21 cellular contexts compared by ENCODE assay signal in the genomic region with DNA sequence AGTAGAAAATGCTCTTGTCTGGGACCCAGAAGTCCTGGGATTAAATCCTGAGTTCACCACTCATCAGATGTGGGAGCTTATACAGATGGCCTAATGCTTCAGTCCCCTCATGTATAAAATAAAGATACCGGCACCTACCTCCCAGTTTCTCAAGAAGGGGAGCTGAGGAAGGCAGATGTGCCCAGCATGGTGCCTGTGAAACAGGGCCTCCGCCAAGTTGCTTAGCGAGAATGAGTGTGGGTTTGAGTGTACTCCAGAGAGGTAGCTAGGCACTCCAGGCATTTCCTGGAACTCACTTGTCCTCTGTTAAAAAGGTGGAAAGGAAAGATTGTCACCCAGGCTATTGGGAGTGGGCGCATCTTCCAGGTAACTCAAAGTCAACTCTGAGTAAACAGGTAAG. TPM values are rescaled to one million over a fixed set of nuclear protein-coding genes. Genes with fewer than 3 reads are reported as not detected.
DNase-seq lines count a peak whose midpoint lies in the region; ATAC-seq, FAIRE-seq and TF ChIP-seq lines count a peak whose summit lies in the region.
"Had no signal": no experiment of that assay in that cellular context is flagged by ENCODE, and none has a peak within 500 bp of the region (broad histone marks: within the 10 kb centered on the region; RNA-seq: fewer than 3 reads in every experiment).

No MANE protein-coding gene starts in this region.

- TF ChIP-seq CTCF in activated CD8-positive, alpha-beta T cell treated with anti-CD3 and anti-CD28 coated beads for 36 hours (IDR thresholded peaks at IDR 0.05): no peak
- TF ChIP-seq CTCF in H1 (IDR thresholded peaks at IDR 0.05; ENCODE audit: control extremely low read depth in 1 of 3, insufficient read depth in 1 of 3, low read depth in 1 of 3, low read length in 3 of 3): no peak
- no peak for TF ChIP-seq CTCF in tibial nerve (IDR thresholded peaks at IDR 0.05)
- no peak for TF ChIP-seq CTCF in mucosa of descending colon (IDR thresholded peaks at IDR 0.05)

- POLR2A ChIA-PET in activated CD8-positive, alpha-beta T cell treated with anti-CD3 and anti-CD28 coated beads, Interleukin-2, amount 10 ng/mL, durations not matched to agents 7 days and 5 days (lab: Charles Lee): interaction anchor here (1.9 kb wide), 1 partner anchor 25 kb away, joined by 4 read pairs; no protein-coding TSS in a partner anchor
- POLR2A ChIA-PET in activated CD8-positive, alpha-beta T cell treated with anti-CD3 and anti-CD28 coated beads for 36 hours (lab: Charles Lee): interaction anchor here (1.3 to 1.4 kb wide), 2 partner anchors 9 to 37 kb away, joined by 3 to 4 read pairs; no protein-coding TSS in a partner anchor
- POLR2A ChIA-PET in H1 (lab: Charles Lee; ENCODE audit: partially characterized antibody): interaction anchor here (0.8 to 3.8 kb wide), 6 partner anchors 9 to 954 kb away, joined by 3 to 37 read pairs (median 6); a partner anchor contains a TSS

- H3K79me1 ChIP-seq in H1 (ENCODE audit: low read depth, low read length): no peaks in the 10 kb centered on the region

- no peak overlapping the region for H4K5ac ChIP-seq in H1 (ENCODE audit: insufficient read length, low read depth, low read length)

- peak overlapping the region; percentile 49 for H3K27ac Mint-ChIP-seq in activated CD8-positive, alpha-beta T cell treated with anti-CD3 and anti-CD28 coated beads, Interleukin-2, amount 10 ng/mL, durations not matched to agents 7 days and 5 days
- H3K27ac Mint-ChIP-seq in activated CD8-positive, alpha-beta T cell treated with anti-CD3 and anti-CD28 coated beads for 36 hours: no peak overlapping the region
- H3K27ac Mint-ChIP-seq in stimulated activated memory B cell treated with anti-CD40 and anti-IgM and Interleukin-4, amounts not matched to agents 10 μg/mL and 1 μg/mL and 100 μg/mL, for 72 hours: peak overlapping the region; percentile 100
- H3K27ac Mint-ChIP-seq: activated CD4-positive, alpha-beta T cell treated with anti-CD3 and anti-CD28 coated beads for 36 hours; activated T-cell treated with anti-CD3 and anti-CD28 coated beads, Interleukin-2, amount 50 U/mL, for 24 hours; GM23338; mesothelial cell of epicardium had no signal

- whole genome bisulfite sequencing in H1 (ENCODE audit: extremely low coverage in 1 of 2, insufficient coverage in 1 of 2, insufficient read length in 1 of 2, insufficient replicate concordance in 2 of 2, low coverage in 1 of 2, low lambda C conversion rate in 2 of 2, missing lambda C conversion rate in 1 of 2), 2 experiments: 81% methylated on average over 4 of the region's 4 CpGs; no CpG with 5 or more reads in 1 of the 2 experiments
- WGBS in tibial nerve, 2 donors: 68 to 87% methylated on average over 4 of the region's 4 CpGs

- peaks cover 55% of the 10 kb centered on the region for H3K4me1 Mint-ChIP-seq in activated CD8-positive, alpha-beta T cell treated with anti-CD3 and anti-CD28 coated beads, Interleukin-2, amount 10 ng/mL, durations not matched to agents 7 days and 5 days (ENCODE audit: low read depth)
- peaks cover 25% of the 10 kb centered on the region for H3K4me1 Mint-ChIP-seq in activated CD8-positive, alpha-beta T cell treated with anti-CD3 and anti-CD28 coated beads for 36 hours (ENCODE audit: low read depth)
- peaks cover 75% of the 10 kb centered on the region for H3K4me1 Mint-ChIP-seq in stimulated activated memory B cell treated with anti-CD40 and anti-IgM and Interleukin-4, amounts not matched to agents 10 μg/mL and 1 μg/mL and 100 μg/mL, for 72 hours

- H3K23ac ChIP-seq in H1 (ENCODE audit: insufficient read length): no peak overlapping the region

- no peaks in the 10 kb centered on the region for H4K20me1 ChIP-seq in H1 (replicated peaks in 1 of 2; ENCODE audit: control insufficient read depth in 1 of 2, insufficient read depth in 2 of 2, low read length in 2 of 2)
- H4K20me1 ChIP-seq: BLaER1 had no signal

- H3K4ac ChIP-seq in H1 (replicated peaks; ENCODE audit: insufficient read length, low read depth, low read length): no peak overlapping the region

- H3K14ac ChIP-seq in H1 (ENCODE audit: insufficient read length): no peak overlapping the region

- H2BK20ac ChIP-seq in H1 (ENCODE audit: low read length): 0 out of 2 replicates have a peak overlapping the region, but pooled peaks have one; percentile 34

- H3K23me2 ChIP-seq in H1 (ENCODE audit: low read depth, low read length): no peaks in the 10 kb centered on the region

- H3K4me3 ChIP-seq in H1 (ENCODE audit: extremely low read depth in 1 of 4, insufficient read depth in 2 of 4, low read depth in 3 of 4, low read length in 4 of 4) (no peak overlapping the region), tibial nerve (no peak overlapping the region), mucosa of descending colon (no peak overlapping the region)
- H3K4me3 ChIP-seq: BLaER1, GM23338, MG63, smooth muscle cell, upper lobe of right lung had no signal

- TF ChIP-seq EP300 in H1 (IDR thresholded peaks at IDR 0.05; ENCODE audit: borderline replicate concordance in 1 of 2, low read depth in 2 of 2, low read length in 2 of 2): no peak
- no peak for TF ChIP-seq EP300 in tibial nerve (IDR thresholded peaks at IDR 0.05)

- no peak overlapping the region for H4K8ac ChIP-seq in H1 (ENCODE audit: extremely low read depth, insufficient read depth, low read length)

- H2AK5ac ChIP-seq in H1 (ENCODE audit: low read depth, low read length): no peak overlapping the region

- no peak overlapping the region for H4K91ac ChIP-seq in H1 (replicated peaks; ENCODE audit: insufficient read length, low read length)

- H3K4me2 ChIP-seq in H1 (ENCODE audit: insufficient read depth in 1 of 2, low read depth in 2 of 2, low read length in 2 of 2): no peak overlapping the region
- H3K4me2 ChIP-seq: BLaER1, GM23338, smooth muscle cell had no signal

- H3K18ac ChIP-seq in H1 (ENCODE audit: extremely low read depth, low read length): no peak overlapping the region

- TF ChIP-seq RAD21 in H1 (IDR thresholded peaks at IDR 0.05 in 1 of 2, conservative IDR thresholded peaks at IDR 0.05 in 1 of 2; ENCODE audit: low read depth in 2 of 2, low read length in 2 of 2): no peak

- CTCF ChIA-PET in activated CD8-positive, alpha-beta T cell treated with anti-CD3 and anti-CD28 coated beads, Interleukin-2, amount 10 ng/mL, durations not matched to agents 7 days and 5 days (lab: Charles Lee): interaction anchor here (1.5 kb wide), 1 partner anchor 42 kb away, joined by 4 read pairs; no protein-coding TSS in a partner anchor
- CTCF ChIA-PET in activated CD8-positive, alpha-beta T cell treated with anti-CD3 and anti-CD28 coated beads for 36 hours (lab: Charles Lee): interaction anchor here (0.6 to 1.4 kb wide), 3 partner anchors 11 to 34 kb away, joined by 3 to 6 read pairs (median 3); no protein-coding TSS in a partner anchor
- CTCF ChIA-PET in H1 (lab: Charles Lee; ENCODE audit: partially characterized antibody): interaction anchor here (0.9 to 4.7 kb wide), 12 partner anchors 8 to 184 kb away, joined by 3 to 28 read pairs (median 6); no protein-coding TSS in a partner anchor

- no peak overlapping the region for H3K56ac ChIP-seq in H1 (replicated peaks; ENCODE audit: insufficient read length, low read depth, low read length)

- no peak overlapping the region for H2BK120ac ChIP-seq in H1 (replicated peaks; ENCODE audit: low read depth, low read length)

- peaks cover 3% of the 10 kb centered on the region for H3K27me3 Mint-ChIP-seq in activated CD8-positive, alpha-beta T cell treated with anti-CD3 and anti-CD28 coated beads, Interleukin-2, amount 10 ng/mL, durations not matched to agents 7 days and 5 days (ENCODE audit: low read depth)
- peaks cover 10% of the 10 kb centered on the region for H3K27me3 Mint-ChIP-seq in activated CD8-positive, alpha-beta T cell treated with anti-CD3 and anti-CD28 coated beads for 36 hours
- H3K27me3 Mint-ChIP-seq in stimulated activated memory B cell treated with anti-CD40 and anti-IgM and Interleukin-4, amounts not matched to agents 10 μg/mL and 1 μg/mL and 100 μg/mL, for 72 hours: no peaks in the 10 kb centered on the region

- H3K4me1 ChIP-seq in H1 (replicated peaks in 1 of 4; ENCODE audit: control insufficient read depth in 3 of 4, insufficient read depth in 4 of 4, low read length in 3 of 4) (peaks cover 10 to 29% (median 21%) of the 10 kb centered on the region in 4 experiments), tibial nerve (peaks cover 0 to 35% (median 19%) of the 10 kb centered on the region in 4 donors), mucosa of descending colon (ENCODE audit: low read depth) (no peaks in the 10 kb centered on the region)

- H3K9ac ChIP-seq in H1 (replicated peaks in 1 of 4; ENCODE audit: extremely low read depth in 1 of 4, low read depth in 3 of 4, low read length in 3 of 4): no peak overlapping the region
- H3K9ac ChIP-seq: BLaER1 had no signal

- H3K4me3 Mint-ChIP-seq in activated CD8-positive, alpha-beta T cell treated with anti-CD3 and anti-CD28 coated beads, Interleukin-2, amount 10 ng/mL, durations not matched to agents 7 days and 5 days: no peak overlapping the region
- no peak overlapping the region for H3K4me3 Mint-ChIP-seq in activated CD8-positive, alpha-beta T cell treated with anti-CD3 and anti-CD28 coated beads for 36 hours
- no peak overlapping the region for H3K4me3 Mint-ChIP-seq in stimulated activated memory B cell treated with anti-CD40 and anti-IgM and Interleukin-4, amounts not matched to agents 10 μg/mL and 1 μg/mL and 100 μg/mL, for 72 hours
- H3K4me3 Mint-ChIP-seq: activated CD4-positive, alpha-beta T cell treated with anti-CD3 and anti-CD28 coated beads for 36 hours; activated T-cell treated with anti-CD3 and anti-CD28 coated beads, Interleukin-2, amount 50 U/mL, for 24 hours; GM23338; mesothelial cell of epicardium; naive thymus-derived CD8-positive, alpha-beta T cell had no signal

- H3K27me3 ChIP-seq in H1 (replicated peaks in 1 of 4; ENCODE audit: control insufficient read depth in 3 of 4, extremely low read depth in 1 of 4, insufficient read depth in 3 of 4, low read length in 3 of 4) (no peaks in the 10 kb centered on the region; a peak in 1 of 7 replicates), tibial nerve (no peaks in the 10 kb centered on the region)
- H3K27me3 ChIP-seq: BLaER1, MG63, upper lobe of right lung had no signal

- H3K27ac ChIP-seq in H1 (ENCODE audit: low read depth, low read length) (no peak overlapping the region), tibial nerve (no peak overlapping the region)
- H3K27ac ChIP-seq: BLaER1, upper lobe of right lung had no signal

- H2AFZ ChIP-seq in H1 (ENCODE audit: low read length): no peak overlapping the region

- peak overlapping the region; percentile 72; the same call in 1 of the 2 replicates for H2BK12ac ChIP-seq in H1 (ENCODE audit: low read depth, low read length)

- no peak for ATAC-seq in activated CD8-positive, alpha-beta T cell treated with anti-CD3 and anti-CD28 coated beads, Interleukin-2, amount 10 ng/mL, durations not matched to agents 7 days and 5 days
- ATAC-seq in activated CD8-positive, alpha-beta T cell treated with anti-CD3 and anti-CD28 coated beads for 36 hours: no peak
- no peak for ATAC-seq in stimulated activated memory B cell treated with anti-CD40 and anti-IgM and Interleukin-4, amounts not matched to agents 10 μg/mL and 1 μg/mL and 100 μg/mL, for 72 hours
- ATAC-seq in mucosa of descending colon: no peak
- ATAC-seq: activated CD4-positive, alpha-beta T cell treated with anti-CD3 and anti-CD28 coated beads for 36 hours; naive thymus-derived CD8-positive, alpha-beta T cell; Right ventricle myocardium inferior; upper lobe of right lung had no signal

- no peaks in the 10 kb centered on the region for H3K36me3 ChIP-seq in H1 (ENCODE audit: control insufficient read depth in 2 of 4, insufficient read depth in 4 of 4, low read length in 3 of 4)
- no peaks in the 10 kb centered on the region for H3K36me3 ChIP-seq in tibial nerve
- H3K36me3 ChIP-seq in mucosa of descending colon (ENCODE audit: low read depth): no peaks in the 10 kb centered on the region
- H3K36me3 ChIP-seq: BLaER1, MG63, upper lobe of right lung had no signal

- DNase-seq in activated CD8-positive, alpha-beta T cell treated with anti-CD3 and anti-CD28 coated beads, Interleukin-2, amount 10 ng/mL, durations not matched to agents 7 days and 5 days: no peak
- no peak for DNase-seq in activated CD8-positive, alpha-beta T cell treated with anti-CD3 and anti-CD28 coated beads for 36 hours
- DNase-seq in NCI-H69 (lab: John Stamatoyannopoulos, UW) (peak; percentile 72), H1 (ENCODE audit: low read depth in 1 of 2, low spot score in 2 of 2) (no peak), tibial nerve (ENCODE audit: low spot score in 2 of 2) (no peak), MV-4-11 (lab: John Stamatoyannopoulos, UW) (no peak), mucosa of descending colon (no peak)
- DNase-seq: ACHN; activated CD4-positive, alpha-beta T cell treated with anti-CD3 and anti-CD28 coated beads for 36 hours; activated T-cell treated with anti-CD3 and anti-CD28 coated beads, Interleukin-2, amount 50 U/mL, for 24 hours; cerebellar nuclear complex; KBM-7; MG63; naive thymus-derived CD8-positive, alpha-beta T cell; upper lobe of right lung had no signal

- no peak for TF ChIP-seq POLR2A in H1 (IDR thresholded peaks at IDR 0.05; ENCODE audit: control extremely low read depth in 1 of 2, low read depth in 2 of 2, low read length in 2 of 2)
- TF ChIP-seq POLR2A in tibial nerve (IDR thresholded peaks at IDR 0.05): no peak

- no peaks in the 10 kb centered on the region for H3K36me3 Mint-ChIP-seq in activated CD8-positive, alpha-beta T cell treated with anti-CD3 and anti-CD28 coated beads, Interleukin-2, amount 10 ng/mL, durations not matched to agents 7 days and 5 days (ENCODE audit: low read depth)
- H3K36me3 Mint-ChIP-seq in activated CD8-positive, alpha-beta T cell treated with anti-CD3 and anti-CD28 coated beads for 36 hours (ENCODE audit: low read depth): no peaks in the 10 kb centered on the region
- H3K36me3 Mint-ChIP-seq in stimulated activated memory B cell treated with anti-CD40 and anti-IgM and Interleukin-4, amounts not matched to agents 10 μg/mL and 1 μg/mL and 100 μg/mL, for 72 hours: no peaks in the 10 kb centered on the region
- H3K36me3 Mint-ChIP-seq: mesothelial cell of epicardium; naive thymus-derived CD8-positive, alpha-beta T cell had no signal

- intact Hi-C loops in activated CD8-positive, alpha-beta T cell treated with anti-CD3 and anti-CD28 coated beads for 36 hours (cut with micrococcal nuclease): no loop called here
- intact Hi-C loops in mucosa of descending colon (cut with DNase I, micrococcal nuclease): no loop called here

- H2BK15ac ChIP-seq in H1 (ENCODE audit: low read length): peak overlapping the region; percentile 34; the same call in 1 of the 2 replicates

- no peak overlapping the region for H2BK5ac ChIP-seq in H1 (ENCODE audit: low read depth, low read length)

- no peak for FAIRE-seq in H1 (lab: Jason Lieb, UNC)

- H3K9me3 ChIP-seq in H1 (ENCODE audit: insufficient read depth in 2 of 2, low read depth in 1 of 2, low read length in 1 of 2) (no peaks in the 10 kb centered on the region), tibial nerve (no peaks in the 10 kb centered on the region), mucosa of descending colon (no peaks in the 10 kb centered on the region)
- H3K9me3 ChIP-seq: BLaER1, MG63, upper lobe of right lung had no signal

- no peaks in the 10 kb centered on the region for H3K79me2 ChIP-seq in H1 (ENCODE audit: control insufficient read depth in 1 of 2, insufficient read depth in 2 of 2, low read length in 2 of 2)

- no peaks in the 10 kb centered on the region for H3K9me3 Mint-ChIP-seq in activated CD8-positive, alpha-beta T cell treated with anti-CD3 and anti-CD28 coated beads, Interleukin-2, amount 10 ng/mL, durations not matched to agents 7 days and 5 days (ENCODE audit: insufficient read depth)
- H3K9me3 Mint-ChIP-seq in activated CD8-positive, alpha-beta T cell treated with anti-CD3 and anti-CD28 coated beads for 36 hours: no peaks in the 10 kb centered on the region
- H3K9me3 Mint-ChIP-seq in stimulated activated memory B cell treated with anti-CD40 and anti-IgM and Interleukin-4, amounts not matched to agents 10 μg/mL and 1 μg/mL and 100 μg/mL, for 72 hours: no peaks in the 10 kb centered on the region
- H3K9me3 Mint-ChIP-seq: activated T-cell treated with anti-CD3 and anti-CD28 coated beads, Interleukin-2, amount 50 U/mL, for 24 hours; GM23338; mesothelial cell of epicardium; naive thymus-derived CD8-positive, alpha-beta T cell had no signal

RNA-seq across cellular contexts. Expression of a gene that starts 37.8 kb away (rescaled TPM):
- total RNA-seq in activated CD8-positive, alpha-beta T cell treated with anti-CD3 and anti-CD28 coated beads, Interleukin-2, amount 10 ng/mL, durations not matched to agents 7 days and 5 days: 10 to 100 TPM; 37.2 to 38.0 TPM
- total RNA-seq in activated CD8-positive, alpha-beta T cell treated with anti-CD3 and anti-CD28 coated beads for 36 hours: 10 to 100 TPM; 39.8 to 41.3 TPM
- 7.1 and 7.7 TPM in 2 replicates for total RNA-seq in H1 (2021; fragmentation: NEBNext Ultra II Directional; extraction: Animal tissue kit (Norgen Biotek cat#: 25700))
- polyA plus RNA-seq in H1 (2011; rRNA removed): 3.5 and 4.3 TPM in 2 replicates
- polyA plus RNA-seq in H1 (2011; cell fraction: cytosol; rRNA removed): 5.5 TPM
- 6.0 TPM for polyA plus RNA-seq in H1 (2011; cell fraction: nucleus; rRNA removed)
- 7.1 to 7.5 TPM (median 7.2 TPM) in 4 replicates for polyA plus RNA-seq in H1 (2012, experiment 1 of 2)
- 6.3 TPM for polyA plus RNA-seq in H1 (2012, experiment 2 of 2)
- 3.4 TPM for polyA plus RNA-seq in H1 (2013, experiment 1 of 2)
- 3.4 TPM for polyA plus RNA-seq in H1 (2013, experiment 2 of 2)
- 3.2 and 4.0 TPM in 2 replicates for polyA minus RNA-seq in H1 (2011; rRNA and poly(A)+ RNA removed)
- 6.9 TPM for polyA minus RNA-seq in H1 (2011; cell fraction: cytosol; rRNA and poly(A)+ RNA removed)
- 14.5 TPM for polyA minus RNA-seq in H1 (2011; cell fraction: nucleus; rRNA and poly(A)+ RNA removed)
- total RNA-seq in tibial nerve (10 to 100 TPM in 3 of 4 donors, 1 to 10 TPM in 1; 8.1 to 16.3 (median 13.1) TPM), mucosa of descending colon (10 to 100 TPM; 15.4 to 16.7 (median 16.4) TPM)
